In the genomic region with DNA sequence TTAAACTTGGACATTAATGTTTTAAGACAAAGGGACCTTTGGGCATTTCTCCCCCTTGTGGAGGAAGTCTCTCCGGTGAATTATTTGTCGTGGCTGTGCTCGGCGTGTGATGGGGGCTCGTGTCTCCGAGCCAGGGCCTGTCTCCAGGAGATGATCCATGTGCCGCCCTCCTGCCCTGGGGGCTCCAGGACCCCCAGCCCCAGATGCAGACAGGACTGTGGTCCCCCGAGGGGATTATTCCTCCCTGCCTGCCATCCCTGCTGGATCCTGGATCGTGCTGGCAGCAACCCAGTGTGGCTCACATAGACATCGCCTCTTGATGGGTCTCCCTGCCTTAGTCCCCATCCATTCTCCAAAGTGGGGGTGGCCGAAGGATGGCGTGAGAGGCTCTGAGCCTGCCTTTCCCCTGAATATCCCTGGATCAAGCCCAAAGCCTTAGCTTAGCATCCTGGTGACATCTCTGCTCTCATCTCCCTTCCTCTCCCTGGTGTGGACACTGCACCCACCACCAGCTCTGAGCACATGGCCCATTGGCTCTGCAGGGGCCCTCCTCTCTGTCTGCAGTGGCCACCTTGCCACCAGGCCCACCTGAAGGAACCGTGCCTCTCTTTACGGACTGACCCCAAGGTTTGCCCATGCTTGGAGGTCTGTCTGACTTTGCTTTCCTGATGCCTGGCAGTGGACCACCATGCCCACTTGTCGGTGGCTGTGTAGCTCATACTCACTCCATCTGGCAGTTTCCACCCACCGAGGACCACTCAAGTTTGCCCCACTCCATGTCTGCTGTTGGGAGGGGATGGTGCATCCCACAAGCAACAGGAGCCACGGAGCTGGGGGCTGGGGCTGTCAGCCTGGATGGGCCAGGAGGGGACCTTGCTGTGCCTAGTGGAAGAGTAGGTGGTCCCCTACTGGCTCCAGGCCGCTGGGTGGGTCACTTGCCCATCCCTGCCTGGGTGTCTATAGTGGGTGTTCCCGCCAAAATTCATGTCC, we compare ENCODE assay signal across 12 cellular contexts. TPM values are rescaled to one million over a fixed set of nuclear protein-coding genes. Genes with fewer than 3 reads are reported as not detected.
DNase-seq lines count a peak whose midpoint lies in the region; ATAC-seq, FAIRE-seq and TF ChIP-seq lines count a peak whose summit lies in the region.
"Had no signal": no experiment of that assay in that cellular context is flagged by ENCODE, and none has a peak within 500 bp of the region (broad histone marks: within the 10 kb centered on the region; RNA-seq: fewer than 3 reads in every experiment).

No MANE protein-coding gene starts in this region.

- peak overlapping the region; percentile 11; the same call in 1 of the 2 replicates for H3K9ac ChIP-seq in OCI-LY3 (ENCODE audit: low read length)
- no peak overlapping the region for H3K9ac ChIP-seq in trophoblast cell (ENCODE audit: low read length)

- no peaks in the 10 kb centered on the region for H3K27me3 ChIP-seq in OCI-LY3 (ENCODE audit: low read depth, low read length)
- no peaks in the 10 kb centered on the region for H3K27me3 ChIP-seq in trophoblast cell (ENCODE audit: insufficient read depth, low read length)
- H3K27me3 ChIP-seq in CD8-positive, alpha-beta T cell (ENCODE audit: insufficient read depth, low read length): no peaks in the 10 kb centered on the region

- no peak overlapping the region for H2AK5ac ChIP-seq in trophoblast cell (ENCODE audit: low read length)

- no peak overlapping the region for H3K4me3 Mint-ChIP-seq in activated T-helper 2 cell treated with anti-CD3 and anti-CD28 coated beads, Interferon-gamma antibody, Interleukin-2, Interleukin-4, amounts not matched to agents 10 μg/mL and 5 μg/mL and 100 μg/mL, durations not matched to agents 14 hours and 24 hours and 36 hours (ENCODE audit: low read depth)
- H3K4me3 Mint-ChIP-seq in CD8-positive, alpha-beta T cell: no peak overlapping the region

- H3K4me3 ChIP-seq in OCI-LY3 (ENCODE audit: low read length): peak overlapping the region; percentile 4; the same call in 1 of the 2 replicates
- H3K4me3 ChIP-seq in epithelial cell of proximal tubule (ENCODE audit: low read depth, low read length): no peak overlapping the region
- H3K4me3 ChIP-seq in trophoblast cell (ENCODE audit: low read depth, low read length): peak overlapping the region; percentile 25
- no peak overlapping the region for H3K4me3 ChIP-seq in CD8-positive, alpha-beta T cell (ENCODE audit: low read depth, low read length)

- no peaks in the 10 kb centered on the region for H3K9me3 ChIP-seq in OCI-LY3 (ENCODE audit: insufficient read depth, low read length)
- peaks cover 8% of the 10 kb centered on the region for H3K9me3 ChIP-seq in trophoblast cell (ENCODE audit: insufficient read depth, low read depth, low read length)
- H3K9me3 ChIP-seq in CD8-positive, alpha-beta T cell (ENCODE audit: low read length): no peaks in the 10 kb centered on the region

- H3K4me1 ChIP-seq in OCI-LY3 (ENCODE audit: low read length) (peaks cover 48% of the 10 kb centered on the region), trophoblast cell (ENCODE audit: control insufficient read depth in 1 of 2, insufficient read depth in 2 of 2, low read length in 2 of 2) (no peaks in the 10 kb centered on the region)
- no peaks in the 10 kb centered on the region for H3K4me1 ChIP-seq in CD8-positive, alpha-beta T cell (ENCODE audit: insufficient read depth, low read length)

- no peaks in the 10 kb centered on the region for H3K27me3 Mint-ChIP-seq in activated T-helper 2 cell treated with anti-CD3 and anti-CD28 coated beads, Interferon-gamma antibody, Interleukin-2, Interleukin-4, amounts not matched to agents 10 μg/mL and 5 μg/mL and 100 μg/mL, durations not matched to agents 14 hours and 24 hours and 36 hours (ENCODE audit: low read depth)
- H3K27me3 Mint-ChIP-seq in CD8-positive, alpha-beta T cell (ENCODE audit: low read depth): peaks cover 14% of the 10 kb centered on the region

- no peak overlapping the region for H3K18ac ChIP-seq in trophoblast cell (ENCODE audit: low read length)

- H3K36me3 ChIP-seq in OCI-LY3 (replicated peaks; ENCODE audit: low read depth, low read length): peaks cover 9% of the 10 kb centered on the region
- no peaks in the 10 kb centered on the region for H3K36me3 ChIP-seq in trophoblast cell (ENCODE audit: control insufficient read depth in 1 of 2, insufficient read depth in 2 of 2, low read length in 2 of 2)
- no peaks in the 10 kb centered on the region for H3K36me3 ChIP-seq in CD8-positive, alpha-beta T cell (ENCODE audit: insufficient read depth, low read length)

- peaks cover 6% of the 10 kb centered on the region for H3K9me3 Mint-ChIP-seq in activated T-helper 2 cell treated with anti-CD3 and anti-CD28 coated beads, Interferon-gamma antibody, Interleukin-2, Interleukin-4, amounts not matched to agents 10 μg/mL and 5 μg/mL and 100 μg/mL, durations not matched to agents 14 hours and 24 hours and 36 hours
- no peaks in the 10 kb centered on the region for H3K9me3 Mint-ChIP-seq in CD8-positive, alpha-beta T cell

- TF ChIP-seq CTCF in D721Med (IDR thresholded peaks at IDR 0.05; ENCODE audit: insufficient read depth, missing control alignments) (peak; percentile 2), OCI-LY3 (IDR thresholded peaks at IDR 0.05; ENCODE audit: low read depth, low read length) (peak; percentile 18; the same call in 1 of the 2 replicates), epithelial cell of proximal tubule (conservative IDR thresholded peaks at IDR 0.05; ENCODE audit: low read depth, low read length) (peak; percentile 34)
- TF ChIP-seq CTCF in CD8-positive, alpha-beta T cell (IDR thresholded peaks at IDR 0.05): no peak

- no peak overlapping the region for H3K27ac Mint-ChIP-seq in activated T-helper 2 cell treated with anti-CD3 and anti-CD28 coated beads, Interferon-gamma antibody, Interleukin-2, Interleukin-4, amounts not matched to agents 10 μg/mL and 5 μg/mL and 100 μg/mL, durations not matched to agents 14 hours and 24 hours and 36 hours
- no peak overlapping the region for H3K27ac Mint-ChIP-seq in CD8-positive, alpha-beta T cell

- H3K14ac ChIP-seq in trophoblast cell (ENCODE audit: low read length): no peak overlapping the region

- H3K23ac ChIP-seq in trophoblast cell (ENCODE audit: low read length): no peak overlapping the region

- no peak overlapping the region for H4K8ac ChIP-seq in trophoblast cell (ENCODE audit: low read depth, low read length)

- no peak for ATAC-seq in HG03378 (IDR thresholded peaks at IDR 0.05; ENCODE audit: unreplicated experiment)
- ATAC-seq in CD8-positive, alpha-beta T cell: no peak

- H3K36me3 Mint-ChIP-seq in activated T-helper 2 cell treated with anti-CD3 and anti-CD28 coated beads, Interferon-gamma antibody, Interleukin-2, Interleukin-4, amounts not matched to agents 10 μg/mL and 5 μg/mL and 100 μg/mL, durations not matched to agents 14 hours and 24 hours and 36 hours (ENCODE audit: low read depth): no peaks in the 10 kb centered on the region
- H3K36me3 Mint-ChIP-seq in CD8-positive, alpha-beta T cell: no peaks in the 10 kb centered on the region

- H3K79me1 ChIP-seq in trophoblast cell (ENCODE audit: low read length): no peaks in the 10 kb centered on the region

- H3K27ac ChIP-seq in OCI-LY3 (ENCODE audit: low read length) (peak overlapping the region; percentile 46), trophoblast cell (ENCODE audit: low read depth, low read length) (no peak overlapping the region)
- no peak overlapping the region for H3K27ac ChIP-seq in CD8-positive, alpha-beta T cell (ENCODE audit: low read depth, low read length)

- no peak for FAIRE-seq in D721Med (lab: Jason Lieb, UNC)

- H2AFZ ChIP-seq in OCI-LY3 (ENCODE audit: low read depth, low read length) (no peak overlapping the region), trophoblast cell (ENCODE audit: insufficient read depth, low read length, poor library complexity) (no peak overlapping the region)

- H2BK12ac ChIP-seq in trophoblast cell (ENCODE audit: low read length): no peak overlapping the region

- intact Hi-C loops in activated T-helper 2 cell treated with anti-CD3 and anti-CD28 coated beads, Interferon-gamma antibody, Interleukin-2, Interleukin-4, amounts not matched to agents 10 μg/mL and 5 μg/mL and 100 μg/mL, durations not matched to agents 14 hours and 24 hours and 36 hours (cut with micrococcal nuclease): no loop called here
- intact Hi-C loops in CD8-positive, alpha-beta T cell (cut with DNase I, micrococcal nuclease): no loop called here

- H2BK120ac ChIP-seq in trophoblast cell (ENCODE audit: insufficient read depth, low read length, poor library complexity): no peak overlapping the region

- WGBS in trophoblast cell (ENCODE audit: extremely low coverage, insufficient coverage, insufficient read length): no CpG with 5 or more reads among the region's 19 CpGs

- no peak for DNase-seq in D721Med (ENCODE audit: insufficient read length, low spot score)
- DNase-seq in epithelial cell of proximal tubule (ENCODE audit: low read depth): no peak
- peak in 1 of 2 donors; percentile 8 for DNase-seq in trophoblast cell
- no peak for DNase-seq in OCI-M1 (lab: John Stamatoyannopoulos, UW)
- no peak for DNase-seq in activated T-helper 2 cell treated with anti-CD3 and anti-CD28 coated beads, Interferon-gamma antibody, Interleukin-2, Interleukin-4, amounts not matched to agents 10 μg/mL and 5 μg/mL and 100 μg/mL, durations not matched to agents 14 hours and 24 hours and 36 hours (ENCODE audit: low spot score)
- no peak for DNase-seq in CD8-positive, alpha-beta T cell
- DNase-seq: cerebellar nuclear complex, NCI-H1436 treated with DMSO at 0.1 percent for 48 hours had no signal

- H4K91ac ChIP-seq in trophoblast cell (ENCODE audit: low read depth, low read length): no peak overlapping the region

- CTCF ChIA-PET in CD8-positive, alpha-beta T cell (lab: Charles Lee): interaction anchor here (2.5 kb wide), 1 partner anchor 110 kb away, joined by 5 read pairs; no protein-coding TSS in a partner anchor

- H2BK5ac ChIP-seq in trophoblast cell (ENCODE audit: low read depth, low read length, poor library complexity): no peak overlapping the region

- no peaks in the 10 kb centered on the region for H4K20me1 ChIP-seq in OCI-LY3 (ENCODE audit: insufficient read depth, low read length)

- no peak overlapping the region for H3K4ac ChIP-seq in trophoblast cell (ENCODE audit: low read depth, low read length)

- H3K4me1 Mint-ChIP-seq in activated T-helper 2 cell treated with anti-CD3 and anti-CD28 coated beads, Interferon-gamma antibody, Interleukin-2, Interleukin-4, amounts not matched to agents 10 μg/mL and 5 μg/mL and 100 μg/mL, durations not matched to agents 14 hours and 24 hours and 36 hours (ENCODE audit: low read depth): peaks cover 6% of the 10 kb centered on the region
- peaks cover 2% of the 10 kb centered on the region for H3K4me1 Mint-ChIP-seq in CD8-positive, alpha-beta T cell (ENCODE audit: low read depth)

- H3K79me2 ChIP-seq in OCI-LY3 (ENCODE audit: low read length): no peaks in the 10 kb centered on the region
- no peaks in the 10 kb centered on the region for H3K79me2 ChIP-seq in trophoblast cell (ENCODE audit: control insufficient read depth, insufficient read depth, low read length, poor library complexity)

- H3K4me2 ChIP-seq in OCI-LY3 (ENCODE audit: low read length): peak overlapping the region; percentile 33
- H3K4me2 ChIP-seq in trophoblast cell (ENCODE audit: low read length): no peak overlapping the region

- POLR2A ChIA-PET in CD8-positive, alpha-beta T cell (lab: Charles Lee): no interaction called here

- no peak overlapping the region for H4K12ac ChIP-seq in trophoblast cell (ENCODE audit: low read depth, low read length)

RNA-seq across cellular contexts. Expression of gene SMIM38, which starts 56.7 kb away (rescaled TPM):
- total RNA-seq in epithelial cell of proximal tubule: 0.07 TPM in 1 of 2 replicates, not detected in the other
- 0.12 and 0.14 TPM in 2 replicates for polyA plus RNA-seq in trophoblast cell (2013)
- 0.41 and 0.53 TPM in 2 replicates for total RNA-seq in activated T-helper 2 cell treated with anti-CD3 and anti-CD28 coated beads, Interferon-gamma antibody, Interleukin-2, Interleukin-4, amounts not matched to agents 10 μg/mL and 5 μg/mL and 100 μg/mL, durations not matched to agents 14 hours and 24 hours and 36 hours
- total RNA-seq in CD8-positive, alpha-beta T cell: not detected
- total RNA-seq: Daoy, glomerular endothelial cell had no signal

Comparison
In these comparisons a context has a peak if more than half of its experiments do, and no peak if none do; other contexts are left out.
1. H3K4me3 ChIP-seq: peak in OCI-LY3 (single experiment) and trophoblast cell (single experiment); none in epithelial cell of proximal tubule (single experiment) and CD8-positive, alpha-beta T cell (single experiment).